28 cellular contexts compared by ENCODE assay signal in genomic region chr13:37751025-37751424, GRCh38.
"Had no signal": no experiment of that assay in that cellular context is flagged by ENCODE, and none has a peak within 500 bp of the region (broad histone marks: within the 10 kb centered on the region; RNA-seq: fewer than 3 reads in every experiment).

No MANE protein-coding gene starts in this region.

- H3K27me3 Mint-ChIP-seq: stimulated activated memory B cell treated with anti-CD40 and anti-IgM and Interleukin-4, amounts not matched to agents 10 μg/mL and 1 μg/mL and 100 μg/mL, for 72 hours; stimulated activated naive CD8-positive, alpha-beta T cell treated with anti-CD3 and anti-CD28 coated beads, Interleukin-15, amount 100 ng/mL, for 72 hours; stimulated activated naive CD8-positive, alpha-beta T cell treated with anti-CD3 and anti-CD28 coated beads, Interleukin-15, Interleukin-2, amounts not matched to agents 100 ng/mL and 50 ng/mL, for 24 hours; type B pancreatic cell had no signal

- H3K27ac Mint-ChIP-seq: stimulated activated effector memory CD8-positive, alpha-beta T cell treated with anti-CD3 and anti-CD28 coated beads, Interleukin-12 subunit alpha, Interleukin-12 subunit beta, amount 100 ng/mL, for 72 hours; stimulated activated memory B cell treated with anti-CD40 and anti-IgM and Interleukin-4, amounts not matched to agents 10 μg/mL and 1 μg/mL and 100 μg/mL, for 72 hours; stimulated activated naive B cell treated with anti-CD40 and anti-IgM and Interleukin-4, amounts not matched to agents 10 μg/mL and 1 μg/mL and 100 μg/mL, for 72 hours; stimulated activated naive CD8-positive, alpha-beta T cell treated with anti-CD3 and anti-CD28 coated beads, Interleukin-15, amount 100 ng/mL, for 72 hours; stimulated activated naive CD8-positive, alpha-beta T cell treated with anti-CD3 and anti-CD28 coated beads, Interleukin-15, Interleukin-2, amounts not matched to agents 100 ng/mL and 50 ng/mL, for 24 hours; type B pancreatic cell had no signal

- H3K9me3 ChIP-seq: suprapubic skin, testis, thoracic aorta, thyroid gland, tibial artery, tibial nerve, transverse colon, upper lobe of left lung, upper lobe of right lung, uterus, vagina had no signal

- H3K9me3 Mint-ChIP-seq: stimulated activated memory B cell treated with anti-CD40 and anti-IgM and Interleukin-4, amounts not matched to agents 10 μg/mL and 1 μg/mL and 100 μg/mL, for 72 hours; stimulated activated naive CD8-positive, alpha-beta T cell treated with anti-CD3 and anti-CD28 coated beads, Interleukin-15, Interleukin-2, amounts not matched to agents 100 ng/mL and 50 ng/mL, for 24 hours; type B pancreatic cell had no signal

- H3K27me3 ChIP-seq: suprapubic skin, testis, thyroid gland, tibial artery, tibial nerve, transverse colon, upper lobe of left lung, upper lobe of right lung, uterus, vagina had no signal

- H3K4me3 Mint-ChIP-seq: stimulated activated effector memory CD8-positive, alpha-beta T cell treated with anti-CD3 and anti-CD28 coated beads, Interleukin-12 subunit alpha, Interleukin-12 subunit beta, amount 100 ng/mL, for 72 hours; stimulated activated memory B cell treated with anti-CD40 and anti-IgM and Interleukin-4, amounts not matched to agents 10 μg/mL and 1 μg/mL and 100 μg/mL, for 72 hours; stimulated activated naive B cell treated with anti-CD40 and anti-IgM and Interleukin-4, amounts not matched to agents 10 μg/mL and 1 μg/mL and 100 μg/mL, for 72 hours; stimulated activated naive CD8-positive, alpha-beta T cell treated with anti-CD3 and anti-CD28 coated beads, Interleukin-15, amount 100 ng/mL, for 72 hours; stimulated activated naive CD8-positive, alpha-beta T cell treated with anti-CD3 and anti-CD28 coated beads, Interleukin-15, Interleukin-2, amounts not matched to agents 100 ng/mL and 50 ng/mL, for 24 hours; type B pancreatic cell had no signal

- H3K4me1 Mint-ChIP-seq: stimulated activated effector memory CD8-positive, alpha-beta T cell treated with anti-CD3 and anti-CD28 coated beads, Interleukin-12 subunit alpha, Interleukin-12 subunit beta, amount 100 ng/mL, for 72 hours; stimulated activated memory B cell treated with anti-CD40 and anti-IgM and Interleukin-4, amounts not matched to agents 10 μg/mL and 1 μg/mL and 100 μg/mL, for 72 hours; stimulated activated naive B cell treated with anti-CD40 and anti-IgM and Interleukin-4, amounts not matched to agents 10 μg/mL and 1 μg/mL and 100 μg/mL, for 72 hours; stimulated activated naive CD8-positive, alpha-beta T cell treated with anti-CD3 and anti-CD28 coated beads, Interleukin-15, amount 100 ng/mL, for 72 hours had no signal

- H3K4me1 ChIP-seq: suprapubic skin, testis, thyroid gland, tibial nerve, transverse colon, upper lobe of left lung, upper lobe of right lung, uterus, vagina had no signal

- ATAC-seq: stimulated activated effector memory CD8-positive, alpha-beta T cell treated with anti-CD3 and anti-CD28 coated beads, Interleukin-12 subunit alpha, Interleukin-12 subunit beta, amount 100 ng/mL, for 72 hours; stimulated activated memory B cell treated with anti-CD40 and anti-IgM and Interleukin-4, amounts not matched to agents 10 μg/mL and 1 μg/mL and 100 μg/mL, for 72 hours; stimulated activated naive B cell treated with anti-CD40 and anti-IgM and Interleukin-4, amounts not matched to agents 10 μg/mL and 1 μg/mL and 100 μg/mL, for 72 hours; stimulated activated naive CD8-positive, alpha-beta T cell treated with anti-CD3 and anti-CD28 coated beads, Interleukin-15, amount 100 ng/mL, for 72 hours; stimulated activated naive CD8-positive, alpha-beta T cell treated with anti-CD3 and anti-CD28 coated beads, Interleukin-15, Interleukin-2, amounts not matched to agents 100 U/mL and 50 U/mL, for 24 hours; upper lobe of right lung had no signal

- H3K4me3 ChIP-seq: suprapubic skin, testis, thoracic aorta, thyroid gland, tibial artery, tibial nerve, transverse colon, upper lobe of left lung, upper lobe of right lung, uterus, vagina had no signal

- DNase-seq: stimulated activated CD4-positive, alpha-beta T cell treated with anti-CD3 and anti-CD28 coated beads, Interleukin-2, amount 100 ng/mL, for 48 hours; stimulated activated CD4-positive, alpha-beta T cell treated with anti-CD3 and anti-CD28 coated beads, Interleukin-4, amount 100 ng/mL, for 1 hour; stimulated activated CD4-positive, alpha-beta T cell treated with anti-CD3 and anti-CD28 coated beads, Interleukin-4, amount 100 ng/mL, for 24 hours; stimulated activated CD4-positive, alpha-beta T cell treated with anti-CD3 and anti-CD28 coated beads, Interleukin-4, amount 100 ng/mL, for 4 hours; stimulated activated CD8-positive, alpha-beta memory T cell treated with anti-CD3 and anti-CD28 coated beads, Interleukin-4, amount 100 ng/mL, for 48 hours; stimulated activated naive B cell treated with anti-CD40 and anti-IgM and Interleukin-4, amounts not matched to agents 10 μg/mL and 1 μg/mL and 100 μg/mL, for 72 hours; stimulated activated naive CD4-positive, alpha-beta T cell; stimulated activated naive CD4-positive, alpha-beta T cell treated with Interleukin-2 at 50 U/mL for 16 hours; stimulated activated naive CD8-positive, alpha-beta T cell treated with anti-CD3 and anti-CD28 coated beads, Interleukin-15, amount 100 ng/mL, for 72 hours; stimulated activated naive CD8-positive, alpha-beta T cell treated with anti-CD3 and anti-CD28 coated beads, Interleukin-15, Interleukin-2, amounts not matched to agents 100 U/mL and 50 U/mL, for 24 hours; substantia nigra; testis; thyroid gland; tibial artery; transverse colon; trophoblast cell; upper lobe of left lung; upper lobe of right lung; uterus had no signal

- FAIRE-seq: urothelium cell line had no signal

- H3K36me3 Mint-ChIP-seq: stimulated activated effector memory CD8-positive, alpha-beta T cell treated with anti-CD3 and anti-CD28 coated beads, Interleukin-12 subunit alpha, Interleukin-12 subunit beta, amount 100 ng/mL, for 72 hours; stimulated activated memory B cell treated with anti-CD40 and anti-IgM and Interleukin-4, amounts not matched to agents 10 μg/mL and 1 μg/mL and 100 μg/mL, for 72 hours; stimulated activated naive B cell treated with anti-CD40 and anti-IgM and Interleukin-4, amounts not matched to agents 10 μg/mL and 1 μg/mL and 100 μg/mL, for 72 hours; type B pancreatic cell had no signal

- H3K27ac ChIP-seq: suprapubic skin, testis, thoracic aorta, thyroid gland, tibial artery, tibial nerve, transverse colon, upper lobe of left lung, upper lobe of right lung, uterus, vagina had no signal

- H3K36me3 ChIP-seq: suprapubic skin, thoracic aorta, thyroid gland, tibial artery, tibial nerve, transverse colon, upper lobe of left lung, upper lobe of right lung, uterus, vagina had no signal
